Comparison of ENCODE assay signal across 32 cellular contexts in the genomic region with DNA sequence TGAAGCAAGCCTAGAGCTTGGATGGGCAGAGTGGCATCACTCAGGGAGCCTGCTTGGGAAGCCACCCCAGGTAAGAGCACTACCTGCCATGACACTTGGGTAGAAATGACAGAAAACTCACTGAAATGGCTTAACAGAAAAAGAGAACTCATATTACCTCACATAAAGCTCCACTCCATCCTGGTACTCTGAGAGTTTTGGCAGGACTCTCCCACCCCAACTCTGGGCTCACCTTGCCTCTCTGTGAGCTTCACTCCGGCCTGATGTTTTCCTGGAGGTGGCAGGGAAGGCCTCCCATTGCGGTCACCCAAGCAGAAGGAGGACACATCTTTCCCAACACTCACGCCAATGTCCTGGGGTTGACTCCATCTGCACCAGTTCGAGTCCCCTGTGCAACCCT.
"Had no signal": no experiment of that assay in that cellular context is flagged by ENCODE, and none has a peak within 500 bp of the region (broad histone marks: within the 10 kb centered on the region; RNA-seq: fewer than 3 reads in every experiment).

No MANE protein-coding gene starts in this region.

- DNase-seq: activated B cell treated with CpG ODN at 0.5 μM for 24 hours; activated CD4-positive, alpha-beta T cell treated with anti-CD3 and anti-CD28 coated beads for 48 hours; activated CD4-positive, alpha-beta T cell treated with anti-CD3 and anti-CD28 coated beads, Interleukin-2, amount 50 U/mL, for 1 hour; activated CD4-positive, alpha-beta T cell treated with anti-CD3 and anti-CD28 coated beads, Interleukin-2, amount 50 U/mL, for 48 hours; activated CD8-positive, alpha-beta memory T cell treated with anti-CD3 and anti-CD28 coated beads for 24 hours; activated CD8-positive, alpha-beta T cell treated with anti-CD3 and anti-CD28 coated beads for 36 hours; activated effector memory CD4-positive, alpha-beta T cell treated with anti-CD3 and anti-CD28 coated beads, Interleukin-2, amount 50 U/mL, for 16 hours; activated naive CD4-positive, alpha-beta T cell; activated naive CD8-positive, alpha-beta T cell treated with anti-CD3 and anti-CD28 coated beads for 36 hours; activated naive CD8-positive, alpha-beta T cell treated with anti-CD3 and anti-CD28 coated beads, Interleukin-2, amount 50 U/mL, for 24 hours; activated T-cell treated with anti-CD3 and anti-CD28 coated beads, Interleukin-2, amount 50 U/mL, for 48 hours; adrenal gland; amygdala; body of pancreas; caudate nucleus; cortex of kidney; dermis blood vessel endothelial cell; effector CD4-positive, alpha-beta T cell; effector memory CD8-positive, alpha-beta T cell; esophagus squamous epithelium; foreskin melanocyte; T-helper 1 cell; T-helper 17 cell; T1000; WERI-Rb-1 had no signal

- ATAC-seq: activated CD4-positive, CD25-positive, alpha-beta regulatory T cell treated with anti-CD3 and anti-CD28 coated beads, Interleukin-2, amount 50 U/mL, for 24 hours; activated CD8-positive, alpha-beta T cell treated with anti-CD3 and anti-CD28 coated beads for 36 hours; activated naive CD8-positive, alpha-beta T cell treated with anti-CD3 and anti-CD28 coated beads, Interleukin-2, amount 50 U/mL, for 24 hours; body of pancreas; effector memory CD8-positive, alpha-beta T cell; gastroesophageal sphincter; T-helper 17 cell had no signal

- H3K36me3 Mint-ChIP-seq: activated naive CD4-positive, alpha-beta T cell treated with anti-CD3 and anti-CD28 coated beads, Interleukin-2, amount 50 U/mL, for 24 hours; activated naive CD8-positive, alpha-beta T cell treated with anti-CD3 and anti-CD28 coated beads for 36 hours had no signal

- H3K4me1 Mint-ChIP-seq: activated B cell treated with CpG ODN at 0.5 μM for 24 hours; activated naive CD4-positive, alpha-beta T cell treated with anti-CD3 and anti-CD28 coated beads, Interleukin-2, amount 50 U/mL, for 24 hours; activated naive CD8-positive, alpha-beta T cell treated with anti-CD3 and anti-CD28 coated beads for 36 hours; activated naive CD8-positive, alpha-beta T cell treated with anti-CD3 and anti-CD28 coated beads, Interleukin-2, amount 50 U/mL, for 24 hours; T-helper 17 cell had no signal

- H3K27me3 ChIP-seq: adrenal gland, body of pancreas, gastroesophageal sphincter had no signal

- H3K4me1 ChIP-seq: adrenal gland, body of pancreas, esophagus squamous epithelium had no signal

- H3K9me3 ChIP-seq: adrenal gland, body of pancreas, gastroesophageal sphincter had no signal

- H3K27ac Mint-ChIP-seq: activated B cell treated with CpG ODN at 0.5 μM for 24 hours; activated CD8-positive, alpha-beta T cell treated with anti-CD3 and anti-CD28 coated beads for 36 hours; activated naive CD4-positive, alpha-beta T cell treated with anti-CD3 and anti-CD28 coated beads, Interleukin-2, amount 50 U/mL, for 24 hours; activated naive CD8-positive, alpha-beta T cell treated with anti-CD3 and anti-CD28 coated beads for 36 hours; activated naive CD8-positive, alpha-beta T cell treated with anti-CD3 and anti-CD28 coated beads, Interleukin-2, amount 50 U/mL, for 24 hours; activated T-helper 1 cell treated with anti-CD3 and anti-CD28 coated beads, Interleukin-12 subunit alpha, Interleukin-12 subunit beta, Interleukin-2, Interleukin-4 antibody, amounts not matched to agents 30 ng/mL and 10 ng/mL and 1 ng/mL, durations not matched to agents 14 hours and 24 hours and 36 hours; activated T-helper 2 cell treated with anti-CD3 and anti-CD28 coated beads, Interferon-gamma antibody, Interleukin-2, Interleukin-4, amounts not matched to agents 10 μg/mL and 5 μg/mL and 100 μg/mL, durations not matched to agents 14 hours and 24 hours and 36 hours; effector memory CD8-positive, alpha-beta T cell; T-helper 17 cell; T-helper 2 cell treated with Interferon-gamma antibody and Interleukin-4, amounts not matched to agents 5 μg/mL and 100 μg/mL, for 36 hours had no signal

- H3K36me3 ChIP-seq: adrenal gland, esophagus squamous epithelium, gastroesophageal sphincter, WERI-Rb-1 had no signal

- H3K27me3 Mint-ChIP-seq: activated CD8-positive, alpha-beta T cell treated with anti-CD3 and anti-CD28 coated beads for 36 hours; activated naive CD8-positive, alpha-beta T cell treated with anti-CD3 and anti-CD28 coated beads, Interleukin-2, amount 50 U/mL, for 24 hours had no signal

- H3K4me3 Mint-ChIP-seq: activated B cell treated with CpG ODN at 0.5 μM for 24 hours; activated CD8-positive, alpha-beta T cell treated with anti-CD3 and anti-CD28 coated beads for 36 hours; activated naive CD4-positive, alpha-beta T cell treated with anti-CD3 and anti-CD28 coated beads, Interleukin-2, amount 50 U/mL, for 24 hours; activated naive CD8-positive, alpha-beta T cell treated with anti-CD3 and anti-CD28 coated beads for 36 hours; activated naive CD8-positive, alpha-beta T cell treated with anti-CD3 and anti-CD28 coated beads, Interleukin-2, amount 50 U/mL, for 24 hours; activated T-helper 1 cell treated with anti-CD3 and anti-CD28 coated beads, Interleukin-12 subunit alpha, Interleukin-12 subunit beta, Interleukin-2, Interleukin-4 antibody, amounts not matched to agents 30 ng/mL and 10 ng/mL and 1 ng/mL, durations not matched to agents 14 hours and 24 hours and 36 hours; effector memory CD8-positive, alpha-beta T cell; T-helper 17 cell; T-helper 2 cell treated with Interferon-gamma antibody and Interleukin-4, amounts not matched to agents 5 μg/mL and 100 μg/mL, for 36 hours had no signal

- H3K27ac ChIP-seq: adrenal gland, body of pancreas, epithelial cell of prostate, esophagus squamous epithelium, gastroesophageal sphincter, WERI-Rb-1 had no signal

- H3K4me3 ChIP-seq: adrenal gland, body of pancreas, esophagus squamous epithelium, gastroesophageal sphincter had no signal
